In the genomic region with DNA sequence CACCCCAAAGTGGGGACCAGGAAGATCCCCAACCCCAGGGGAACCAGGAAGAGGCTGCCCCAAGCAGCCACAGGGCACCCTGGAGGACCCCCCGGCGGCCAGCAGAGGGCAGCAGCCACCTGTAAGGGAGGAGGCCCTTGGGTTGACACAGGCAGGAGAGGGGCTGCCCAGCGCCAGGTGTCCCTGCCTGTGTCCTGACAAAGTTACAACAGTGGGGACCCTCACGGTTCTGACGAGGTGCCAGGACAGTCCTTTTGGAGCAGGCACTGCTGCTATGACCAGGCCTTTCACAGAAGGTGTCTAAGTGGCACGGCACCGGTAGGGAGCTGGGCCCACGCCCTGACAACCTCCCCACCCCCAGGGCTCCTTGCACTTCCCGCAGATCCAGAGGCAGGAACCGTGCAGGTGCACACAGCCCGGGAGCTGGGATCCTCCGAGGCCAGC, we compare ENCODE assay signal across 8 cellular contexts.
DNase-seq lines count a peak whose midpoint lies in the region; ATAC-seq and TF ChIP-seq lines count a peak whose summit lies in the region.

No MANE protein-coding gene starts in this region.

- TF ChIP-seq CTCF in PC-3 (conservative IDR thresholded peaks at IDR 0.05; ENCODE audit: low read depth, low read length): peak; percentile 100
- TF ChIP-seq CTCF in foreskin keratinocyte (conservative IDR thresholded peaks at IDR 0.05): peak; percentile 92
- TF ChIP-seq CTCF in vagina (IDR thresholded peaks at IDR 0.05): peak; percentile 72 to 88 (median 77)

- H3K27me3 Mint-ChIP-seq in activated T-cell treated with anti-CD3 and anti-CD28 coated beads, Interleukin-2, amount 50 U/mL, for 24 hours: peaks cover 27% of the 10 kb centered on the region

- H3K9me3 Mint-ChIP-seq in activated T-cell treated with anti-CD3 and anti-CD28 coated beads, Interleukin-2, amount 50 U/mL, for 24 hours: peaks cover 2% of the 10 kb centered on the region

- POLR2A ChIA-PET in PC-3 (lab: Charles Lee; ENCODE audit: unreplicated experiment): no interaction called here

- no peaks in the 10 kb centered on the region for H3K9me2 ChIP-seq in PC-3 (replicated peaks; ENCODE audit: low read length)

- CTCF ChIA-PET in PC-3 (lab: Charles Lee): interaction anchor here (0.6 to 0.9 kb wide), 3 partner anchors 243 to 257 kb away, joined by 4 to 12 read pairs (median 7); no protein-coding TSS in a partner anchor

- peak overlapping the region; percentile 80 for H3K27ac Mint-ChIP-seq in activated T-cell treated with anti-CD3 and anti-CD28 coated beads, Interleukin-2, amount 50 U/mL, for 24 hours

- no peaks in the 10 kb centered on the region for H3F3A ChIP-seq in PC-3 (ENCODE audit: low read length, unreplicated experiment)

- TF ChIP-seq POLR2A in vagina (IDR thresholded peaks at IDR 0.05): no peak

- H3K36me3 ChIP-seq in PC-3 (ENCODE audit: low read depth, low read length): no peaks in the 10 kb centered on the region
- no peaks in the 10 kb centered on the region for H3K36me3 ChIP-seq in vagina

- DNase-seq in SIG-M5 treated with dmso at 0.1 percent for 504 hours (lab: John Stamatoyannopoulos, UW; ENCODE audit: unreplicated experiment) (peak; percentile 53), SIG-M5 (lab: John Stamatoyannopoulos, UW) (no peak), PC-3 (peak; percentile 83), foreskin keratinocyte (peak in 1 of 2 donors; percentile 19), occipital lobe (lab: John Stamatoyannopoulos, UW) (peak; percentile 16), vagina (ENCODE audit: extremely low spot score in 2 of 2) (no peak)
- DNase-seq in activated T-cell treated with anti-CD3 and anti-CD28 coated beads, Interleukin-2, amount 50 U/mL, for 24 hours: peak; percentile 73

- no TSS peak for BruUV-seq in PC-3 (replicated peaks; lab: Mats Ljungman, UMichigan)

- H3K4me1 Mint-ChIP-seq in activated T-cell treated with anti-CD3 and anti-CD28 coated beads, Interleukin-2, amount 50 U/mL, for 24 hours (ENCODE audit: low read depth): peaks cover 17% of the 10 kb centered on the region

- no peaks in the 10 kb centered on the region for H3K4me1 ChIP-seq in PC-3 (ENCODE audit: insufficient read depth, low read length)
- H3K4me1 ChIP-seq in foreskin keratinocyte: no peaks in the 10 kb centered on the region
- H3K4me1 ChIP-seq in vagina: peaks cover 15% of the 10 kb centered on the region

- H3K27me3 ChIP-seq in PC-3 (ENCODE audit: low read length) (peaks cover 17% of the 10 kb centered on the region), foreskin keratinocyte (peaks cover 30% of the 10 kb centered on the region), vagina (no peaks in the 10 kb centered on the region)

- H4K20me1 ChIP-seq in PC-3 (ENCODE audit: low read length): no peaks in the 10 kb centered on the region

- no peaks in the 10 kb centered on the region for H3K9me3 ChIP-seq in PC-3 (ENCODE audit: low read length)
- H3K9me3 ChIP-seq in vagina: no peaks in the 10 kb centered on the region

- H3K36me3 Mint-ChIP-seq in activated T-cell treated with anti-CD3 and anti-CD28 coated beads, Interleukin-2, amount 50 U/mL, for 24 hours (ENCODE audit: low read depth): no peaks in the 10 kb centered on the region

- no peak overlapping the region for H3K4me3 Mint-ChIP-seq in activated T-cell treated with anti-CD3 and anti-CD28 coated beads, Interleukin-2, amount 50 U/mL, for 24 hours

- H3K27ac ChIP-seq in PC-3 (ENCODE audit: low read length) (no peak overlapping the region), foreskin keratinocyte (no peak overlapping the region), vagina (no peak overlapping the region)

- H3K4me2 ChIP-seq in PC-3 (ENCODE audit: low read length): peak overlapping the region; percentile 52

- peak overlapping the region; percentile 55; the same call in 1 of the 2 replicates for H2AFZ ChIP-seq in PC-3 (ENCODE audit: low read length)

- H3K4me3 ChIP-seq in PC-3 (ENCODE audit: low read length) (no peak overlapping the region), vagina (no peak overlapping the region)

- H3K79me2 ChIP-seq in PC-3 (ENCODE audit: low read length): no peaks in the 10 kb centered on the region

- intact Hi-C loops in PC-3 (cut with micrococcal nuclease): loop anchor here (1.0 to 10.0 kb wide), 3 partner anchors 246 to 405 kb away; no protein-coding TSS in a partner anchor
- intact Hi-C loops in vagina (cut with DNase I): loop anchor here (10.0 kb wide), 1 partner anchor 255 kb away; no protein-coding TSS in a partner anchor

- H3K9ac ChIP-seq in PC-3 (ENCODE audit: low read length): no peak overlapping the region

- ATAC-seq in HG03095 (IDR thresholded peaks at IDR 0.05; ENCODE audit: unreplicated experiment) (peak; percentile 61), PC-3 (peak; percentile 93), foreskin keratinocyte (peak; percentile 78)

Comparison
In these comparisons a context has a peak if more than half of its experiments do, and no peak if none do; other contexts are left out.
1. DNase-seq: peak in SIG-M5 treated with dmso at 0.1 percent for 504 hours (single experiment), PC-3 (single experiment), activated T-cell treated with anti-CD3 and anti-CD28 coated beads, Interleukin-2, amount 50 U/mL, for 24 hours (single experiment) and occipital lobe (single experiment); none in SIG-M5 (single experiment) and vagina (0 of 2).
2. Peak in every context shown above with its lines, with median percentiles within 50 percentile points of each other: ATAC-seq and CTCF ChIP-seq.